8 cellular contexts compared by ENCODE assay signal in the genomic region with DNA sequence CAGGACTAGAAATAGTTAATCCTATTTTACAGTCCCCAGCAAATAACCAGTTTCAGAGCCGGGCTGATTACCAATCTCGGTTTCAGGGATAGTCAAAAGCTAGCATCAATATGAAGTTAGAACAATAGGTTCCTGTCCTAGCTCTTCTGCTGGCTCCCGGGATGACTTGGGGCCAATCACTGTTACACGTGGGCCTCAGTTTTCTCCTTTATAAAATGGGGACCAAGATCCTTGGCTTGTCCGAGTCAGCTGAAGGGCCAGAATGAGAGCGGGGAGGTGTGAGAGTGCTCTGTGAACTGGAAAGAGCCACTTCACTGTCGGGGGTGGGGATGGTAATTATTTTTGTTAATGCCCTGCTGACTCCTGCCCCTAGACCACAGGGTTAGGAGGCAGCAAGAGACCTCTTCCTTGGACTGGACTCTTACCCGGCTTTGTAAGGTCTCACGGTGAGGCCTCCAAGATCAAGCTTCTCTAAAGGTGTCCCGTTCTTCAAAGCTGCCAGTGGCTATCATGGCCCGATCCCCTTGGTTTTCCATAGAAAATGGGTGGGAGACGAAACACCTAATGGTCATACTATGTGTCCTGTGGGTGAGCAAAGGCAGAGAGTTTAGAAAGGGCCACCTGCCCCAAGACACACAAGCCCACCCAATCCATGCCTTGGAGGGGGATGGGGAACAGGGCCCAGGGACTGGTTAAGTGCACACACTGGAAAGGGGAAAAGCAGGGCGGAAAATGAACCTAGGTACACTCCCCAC. TPM values are rescaled to one million over a fixed set of nuclear protein-coding genes. Genes with fewer than 3 reads are reported as not detected.
DNase-seq lines count a peak whose midpoint lies in the region; ATAC-seq and TF ChIP-seq lines count a peak whose summit lies in the region.

No MANE protein-coding gene starts in this region.

- H3K4me3 ChIP-seq in KMS-11 (IDR thresholded peaks at IDR 0.05; ENCODE audit: insufficient read depth, low read depth, low read length): peak overlapping the region; percentile 32

- intact Hi-C loops in CD4-positive, alpha-beta T cell (cut with DNase I, micrococcal nuclease): loop anchor here (2.0 to 5.0 kb wide), 2 partner anchors 16 to 191 kb away; partner anchors contain the start of genes C2CD3 (in 1 of the 2) and PPME1 (in 1 of the 2)

- no peak for TF ChIP-seq CTCF in CD4-positive, alpha-beta T cell (IDR thresholded peaks at IDR 0.05)
- no peak for TF ChIP-seq CTCF in KMS-11 (conservative IDR thresholded peaks at IDR 0.05; ENCODE audit: low read depth, low read length)
- no peak for TF ChIP-seq CTCF in chondrocyte (IDR thresholded peaks at IDR 0.05)
- TF ChIP-seq CTCF in nephron (IDR thresholded peaks at IDR 0.05; ENCODE audit: unreplicated experiment in 3 of 3): no peak

- peak overlapping the region; percentile 94 for H3K4me2 ChIP-seq in KMS-11

- POLR2A ChIA-PET in CD4-positive, alpha-beta T cell (lab: Charles Lee): interaction anchor here (0.7 to 18.9 kb wide), 8 partner anchors 12 to 189 kb away, joined by 3 to 366 read pairs (median 61); partner anchors contain the start of genes C2CD3, PPME1 and UCP3

- peaks cover 14% of the 10 kb centered on the region for H3K79me2 ChIP-seq in KMS-11 (ENCODE audit: insufficient read depth, low read depth)

- H3K9me3 Mint-ChIP-seq in CD4-positive, alpha-beta T cell: no peaks in the 10 kb centered on the region
- no peaks in the 10 kb centered on the region for H3K9me3 Mint-ChIP-seq in chondrocyte (ENCODE audit: low read depth)
- H3K9me3 Mint-ChIP-seq in nephron: no peaks in the 10 kb centered on the region

- CTCF ChIA-PET in CD4-positive, alpha-beta T cell (lab: Charles Lee): interaction anchor here (0.9 to 4.2 kb wide), 7 partner anchors 10 to 34 kb away, joined by 4 to 26 read pairs (median 10); partner anchors contain the start of gene UCP3

- H3K4me3 Mint-ChIP-seq in CD4-positive, alpha-beta T cell: peak overlapping the region; percentile 100
- H3K4me3 Mint-ChIP-seq in chondrocyte (ENCODE audit: unreplicated experiment): peak overlapping the region; percentile 95
- peak overlapping the region; percentile 91 to 97 (median 93) for H3K4me3 Mint-ChIP-seq in nephron

- H4K20me1 ChIP-seq in KMS-11 (ENCODE audit: insufficient read depth): no peaks in the 10 kb centered on the region

- no peaks in the 10 kb centered on the region for H3K27me3 Mint-ChIP-seq in CD4-positive, alpha-beta T cell
- H3K27me3 Mint-ChIP-seq in chondrocyte (ENCODE audit: low read depth) (no peaks in the 10 kb centered on the region), nephron (ENCODE audit: low read depth) (peaks cover 7% of the 10 kb centered on the region)

- no peaks in the 10 kb centered on the region for H3K9me3 ChIP-seq in CD4-positive, alpha-beta T cell (ENCODE audit: control insufficient read depth, low read length)

- DNase-seq in CD4-positive, alpha-beta T cell: peak in 1 of 10 experiments; percentile 32
- DNase-seq in chondrocyte (ENCODE audit: low spot score) (peak; percentile 25), NCI-H526 treated with DMSO at 0.1 percent for 48 hours (lab: John Stamatoyannopoulos, UW) (no peak)

- H3K9ac ChIP-seq in KMS-11: peak overlapping the region; percentile 74; the same call in 1 of the 2 replicates

- no peaks in the 10 kb centered on the region for H3K36me3 ChIP-seq in KMS-11 (ENCODE audit: insufficient read depth)

- no peak for ATAC-seq in CD4-positive, alpha-beta T cell (ENCODE audit: poor library complexity)
- ATAC-seq in HG02763 (IDR thresholded peaks at IDR 0.05; ENCODE audit: unreplicated experiment): no peak
- ATAC-seq in GM18517 (IDR thresholded peaks at IDR 0.05; ENCODE audit: unreplicated experiment): no peak
- ATAC-seq in GM21576 (IDR thresholded peaks at IDR 0.05; ENCODE audit: unreplicated experiment): no peak

- H3K4me1 Mint-ChIP-seq in CD4-positive, alpha-beta T cell (ENCODE audit: low read depth): peaks cover 75% of the 10 kb centered on the region
- peaks cover 39% of the 10 kb centered on the region for H3K4me1 Mint-ChIP-seq in chondrocyte (ENCODE audit: low read depth)
- H3K4me1 Mint-ChIP-seq in nephron: peaks cover 40% of the 10 kb centered on the region

- peak overlapping the region; percentile 100; the same call in 1 of the 2 replicates for H2AFZ ChIP-seq in KMS-11 (ENCODE audit: low read depth)

- peak overlapping the region; percentile 98 for H3K27ac Mint-ChIP-seq in CD4-positive, alpha-beta T cell
- H3K27ac Mint-ChIP-seq in chondrocyte (ENCODE audit: unreplicated experiment) (no peak overlapping the region), nephron (peak overlapping the region; percentile 69 to 95 (median 91))

- peak overlapping the region; percentile 96 for H3K27ac ChIP-seq in CD4-positive, alpha-beta T cell (ENCODE audit: low read depth, low read length)
- peak overlapping the region; percentile 76 for H3K27ac ChIP-seq in KMS-11

- peaks cover 45% of the 10 kb centered on the region for H3K4me1 ChIP-seq in KMS-11 (ENCODE audit: low read depth, poor library complexity, severe bottlenecking)

- peaks cover 70% of the 10 kb centered on the region for H3K36me3 Mint-ChIP-seq in CD4-positive, alpha-beta T cell (ENCODE audit: low read depth)
- H3K36me3 Mint-ChIP-seq in chondrocyte (ENCODE audit: low read depth) (peaks cover 6% of the 10 kb centered on the region), nephron (ENCODE audit: low read depth) (peaks cover 13% of the 10 kb centered on the region)

- H3K27me3 ChIP-seq in CD4-positive, alpha-beta T cell (ENCODE audit: control insufficient read depth, insufficient read depth, low read length): no peaks in the 10 kb centered on the region
- H3K27me3 ChIP-seq in KMS-11 (ENCODE audit: insufficient read depth, low read depth): no peaks in the 10 kb centered on the region

RNA-seq across cellular contexts. Expression of gene UCP2, which starts 1.4 kb away (rescaled TPM):
- 100 to 1,000 TPM; 467 to 468 TPM for total RNA-seq in CD4-positive, alpha-beta T cell
- 10.4 to 47.2 TPM (median 41.0 TPM) in 3 replicates for total RNA-seq in chondrocyte

RNA-seq across cellular contexts. Expression of gene UCP3, which starts 27.7 kb away (rescaled TPM):
- total RNA-seq in CD4-positive, alpha-beta T cell: 1 to 10 TPM; 3.0 to 3.7 TPM
- total RNA-seq in chondrocyte: 0.47 to 1.6 TPM (median 1.3 TPM) in 3 replicates

RNA-seq across cellular contexts. Expression of gene DNAJB13, which starts 30.4 kb away (rescaled TPM):
- total RNA-seq in CD4-positive, alpha-beta T cell: not detected
- not detected in 3 replicates for total RNA-seq in chondrocyte
